2 cellular contexts compared by ENCODE assay signal in genomic region chr11:20912046-20912821, GRCh38.
TF ChIP-seq lines count a peak whose summit lies in the region.

No MANE protein-coding gene starts in this region.

TF ChIP-seq in GM23338, 12 proteins besides CTCF, POLR2A, EP300 and RAD21:
- TF ChIP-seq JUNB (IDR thresholded peaks at IDR 0.05; ENCODE audit: unreplicated experiment) (no peak), ZNF114 (CRISPR knock-in tag; IDR thresholded peaks at IDR 0.05) (no peak)

TF ChIP-seq in H1, 55 proteins besides CTCF, POLR2A, EP300 and RAD21:
- TF ChIP-seq KDM1A (IDR thresholded peaks at IDR 0.05; ENCODE audit: borderline replicate concordance, low read length), result no peak
- TF ChIP-seq, protein P1, sequence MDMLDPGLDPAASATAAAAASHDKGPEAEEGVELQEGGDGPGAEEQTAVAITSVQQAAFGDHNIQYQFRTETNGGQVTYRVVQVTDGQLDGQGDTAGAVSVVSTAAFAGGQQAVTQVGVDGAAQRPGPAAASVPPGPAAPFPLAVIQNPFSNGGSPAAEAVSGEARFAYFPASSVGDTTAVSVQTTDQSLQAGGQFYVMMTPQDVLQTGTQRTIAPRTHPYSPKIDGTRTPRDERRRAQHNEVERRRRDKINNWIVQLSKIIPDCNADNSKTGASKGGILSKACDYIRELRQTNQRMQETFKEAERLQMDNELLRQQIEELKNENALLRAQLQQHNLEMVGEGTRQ (IDR thresholded peaks at IDR 0.05; ENCODE audit: low read length), result no peak
